ENCODE assay signal across 8 cellular contexts in the genomic region with DNA sequence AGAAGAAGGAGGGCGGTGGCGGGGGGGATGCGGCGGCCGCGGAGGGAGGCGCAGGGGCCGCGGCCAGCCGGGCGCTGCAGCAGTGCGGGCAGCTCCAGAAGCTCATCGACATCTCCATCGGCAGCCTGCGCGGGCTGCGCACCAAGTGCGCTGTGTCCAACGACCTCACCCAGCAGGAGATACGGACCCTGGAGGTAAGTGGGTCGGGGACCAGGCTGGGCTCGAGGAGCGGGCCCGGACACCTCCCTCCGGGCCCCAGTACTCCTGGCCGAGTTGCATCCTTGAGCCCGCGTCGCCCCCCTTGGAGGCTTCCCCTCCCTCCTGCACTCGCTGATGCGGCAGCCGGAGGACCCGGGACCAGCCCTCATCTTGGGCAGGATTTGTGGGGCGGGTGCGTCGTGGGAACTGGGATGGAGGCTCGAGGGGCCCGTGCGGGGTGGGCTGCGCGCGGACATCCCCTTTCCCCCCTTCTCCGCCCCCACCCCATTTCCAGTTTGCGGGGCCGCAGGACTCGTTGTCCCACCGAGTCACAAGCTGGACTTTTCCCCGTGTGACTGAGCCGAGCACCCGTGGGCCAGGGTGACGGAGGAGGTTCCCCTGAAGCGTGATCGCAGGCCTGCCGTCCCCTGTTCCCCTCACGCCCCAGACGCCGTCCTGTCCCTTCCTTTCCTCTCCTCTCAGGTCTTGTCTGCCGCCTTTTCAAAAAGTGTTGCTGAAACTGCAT. TPM values are rescaled to one million over a fixed set of nuclear protein-coding genes. Genes with fewer than 3 reads are reported as not detected.
DNase-seq lines count a peak whose midpoint lies in the region; ATAC-seq and TF ChIP-seq lines count a peak whose summit lies in the region.

No MANE protein-coding gene starts in this region.

- CTCF ChIA-PET in CD4-positive, alpha-beta memory T cell (lab: Charles Lee; ENCODE audit: partially characterized antibody), result interaction anchor here (0.9 to 2.3 kb wide), 9 partner anchors 8 to 143 kb away, joined by 4 to 43 read pairs (median 8); no protein-coding TSS in a partner anchor

- in situ Hi-C loops in astrocyte of the spinal cord (cut with HindIII; ENCODE audit: low sequenced_read_pairs) (no loop called here), GM13976 (cut with MboI; ENCODE audit: low sequenced_read_pairs, unreplicated experiment) (loop anchor here (10.0 to 25.0 kb wide), 3 partner anchors 138 to 605 kb away; partner anchors contain the start of gene WSB1)

- H3K9me3 Mint-ChIP-seq in CD4-positive, alpha-beta memory T cell, result no peaks in the 10 kb centered on the region

- peaks cover 20 to 38% (median 30%) of the 10 kb centered on the region in 4 donors for H3K4me1 Mint-ChIP-seq in CD4-positive, alpha-beta memory T cell

- no peaks in the 10 kb centered on the region for H3K36me3 ChIP-seq in CD4-positive, alpha-beta memory T cell (ENCODE audit: insufficient read depth, low read length)
- H3K36me3 ChIP-seq in HUES48 (ENCODE audit: control insufficient read depth, insufficient read depth, low read length) (no peaks in the 10 kb centered on the region), left lung (no peaks in the 10 kb centered on the region), testis (ENCODE audit: low read depth, missing control alignments) (no peaks in the 10 kb centered on the region)

- H3K9ac ChIP-seq in HUES48 (ENCODE audit: low read depth, low read length), result no peak overlapping the region

- H3K27ac ChIP-seq in CD4-positive, alpha-beta memory T cell (ENCODE audit: low read depth, low read length), result peak overlapping the region; percentile 60
- H3K27ac ChIP-seq in HUES48 (ENCODE audit: low read depth, low read length) (peak overlapping the region; percentile 43), left lung (peak overlapping the region; percentile 65 to 77), testis (peak overlapping the region; percentile 79 to 87)

- peak in 1 of 5 donors; percentile 20 for DNase-seq in CD4-positive, alpha-beta memory T cell
- no peak for DNase-seq in astrocyte of the spinal cord (ENCODE audit: low read depth, low spot score)
- peak in 1 of 2 donors; percentile 84 for DNase-seq in left lung
- peak; percentile 32 for DNase-seq in testis
- DNase-seq in inferior parietal cortex (ENCODE audit: extremely low spot score), result no peak
- DNase-seq in GM13976 (ENCODE audit: low spot score), result no peak

- peak overlapping the region; percentile 81 to 95 (median 87) for H3K27ac Mint-ChIP-seq in CD4-positive, alpha-beta memory T cell

- no peaks in the 10 kb centered on the region for H3K27me3 ChIP-seq in CD4-positive, alpha-beta memory T cell (ENCODE audit: insufficient read depth, low read length)
- H3K27me3 ChIP-seq in HUES48 (ENCODE audit: control insufficient read depth, insufficient read depth, low read length) (no peaks in the 10 kb centered on the region; the same call in 1 of the 2 replicates), left lung (no peaks in the 10 kb centered on the region), testis (no peaks in the 10 kb centered on the region)

- H3K4me3 ChIP-seq in CD4-positive, alpha-beta memory T cell (ENCODE audit: low read length in 2 of 2), result peak overlapping the region; percentile 61 to 72
- H3K4me3 ChIP-seq in HUES48 (ENCODE audit: low read depth, low read length) (peak overlapping the region; percentile 82), astrocyte of the spinal cord (ENCODE audit: low read depth, low read length) (peak overlapping the region; percentile 78), left lung (peak overlapping the region; percentile 74 to 87), testis (peak overlapping the region; percentile 86 to 92)

- H3K36me3 Mint-ChIP-seq in CD4-positive, alpha-beta memory T cell, result peaks cover 3 to 8% of the 10 kb centered on the region in 2 donors

- no peaks in the 10 kb centered on the region for H3K27me3 Mint-ChIP-seq in CD4-positive, alpha-beta memory T cell

- H3K4me3 Mint-ChIP-seq in CD4-positive, alpha-beta memory T cell, result peak overlapping the region; percentile 87 to 97 (median 90)

- no peak for ATAC-seq in left lung
- ATAC-seq in HG03045 (IDR thresholded peaks at IDR 0.05; ENCODE audit: unreplicated experiment), result no peak

- H3K9me3 ChIP-seq in CD4-positive, alpha-beta memory T cell (ENCODE audit: control insufficient read depth in 1 of 2, low read length in 2 of 2), result no peaks in the 10 kb centered on the region
- no peaks in the 10 kb centered on the region for H3K9me3 ChIP-seq in HUES48 (ENCODE audit: control insufficient read depth, insufficient read depth, low read length)
- H3K9me3 ChIP-seq in left lung, result no peaks in the 10 kb centered on the region
- H3K9me3 ChIP-seq in testis, result no peaks in the 10 kb centered on the region

- TF ChIP-seq CTCF in astrocyte of the spinal cord (IDR thresholded peaks at IDR 0.05; ENCODE audit: low read depth, low read length), result no peak
- no peak for TF ChIP-seq CTCF in left lung (IDR thresholded peaks at IDR 0.05)
- TF ChIP-seq CTCF in testis (IDR thresholded peaks at IDR 0.05), result no peak
- no peak for TF ChIP-seq CTCF in GM13976 (IDR thresholded peaks at IDR 0.05; ENCODE audit: borderline replicate concordance, control extremely low read depth, extremely low read depth, insufficient read depth, missing control alignments)

- intact Hi-C loops in CD4-positive, alpha-beta memory T cell (cut with micrococcal nuclease), result loop anchor here (1.0 to 5.0 kb wide), 4 partner anchors 16 to 165 kb away; partner anchors contain the start of gene WSB1
- intact Hi-C loops in left lung (cut with DNase I), result loop anchor here in 1 of 2 donors (10.0 kb wide), 1 partner anchor 138 kb away; no protein-coding TSS in a partner anchor
- intact Hi-C loops in testis (cut with DNase I; ENCODE audit: low total_unique reads), result loop anchor here (10.0 kb wide), 1 partner anchor 138 kb away; no protein-coding TSS in a partner anchor

- POLR2A ChIA-PET in CD4-positive, alpha-beta memory T cell (lab: Charles Lee; ENCODE audit: partially characterized antibody), result interaction anchor here (1.2 to 4.4 kb wide), 11 partner anchors 8 to 163 kb away, joined by 3 to 56 read pairs (median 5); partner anchors contain the start of gene WSB1

- 1% methylated on average over 11 to 54 of the region's 58 CpGs for WGBS in testis, 2 donors

- no peak for TF ChIP-seq POLR2A in testis (IDR thresholded peaks at IDR 0.05)

- peaks cover 22% of the 10 kb centered on the region for H3K4me1 ChIP-seq in CD4-positive, alpha-beta memory T cell (ENCODE audit: insufficient read depth, low read length)
- H3K4me1 ChIP-seq in HUES48 (ENCODE audit: control insufficient read depth, insufficient read depth, low read length) (peaks cover 32% of the 10 kb centered on the region), left lung (peaks cover 14 to 47% of the 10 kb centered on the region in 2 donors), testis (peaks cover 13% of the 10 kb centered on the region)

RNA-seq across cellular contexts. Expression of gene KSR1, which starts 0.6 kb away (rescaled TPM):
- 10 to 100 TPM; 33.2 to 40.0 TPM for total RNA-seq in CD4-positive, alpha-beta memory T cell
- 1 to 10 TPM in 1 of 2 donors, under 1 TPM in 1; 0.77 to 4.1 TPM for polyA plus RNA-seq in CD4-positive, alpha-beta memory T cell
- total RNA-seq in left lung (10 to 100 TPM; 35.0 to 47.5 TPM), testis (10 to 100 TPM; 44.8 to 80.7 TPM)
- polyA plus RNA-seq in testis (ENCODE audit: insufficient read depth, low read depth, low replicate concordance), result 63.7 TPM
